In genomic region chr10:97180367-97180763, GRCh38 we compare ENCODE assay signal across 12 cellular contexts. TPM values are rescaled to one million over a fixed set of nuclear protein-coding genes. Genes with fewer than 3 reads are reported as not detected.
"Had no signal": no experiment of that assay in that cellular context is flagged by ENCODE, and none has a peak within 500 bp of the region (broad histone marks: within the 10 kb centered on the region; RNA-seq: fewer than 3 reads in every experiment).

No MANE protein-coding gene starts in this region.

- DNase-seq: activated CD4-positive, alpha-beta T cell treated with anti-CD3 and anti-CD28 coated beads for 4 hours; activated CD8-positive, alpha-beta T cell treated with anti-CD3 and anti-CD28 coated beads for 36 hours; lower lobe of right lung; small intestine; T-helper 1 cell; trophoblast cell had no signal

- H3K4me1 Mint-ChIP-seq: activated T-helper 17 cell treated with anti-CD3 and anti-CD28 coated beads, Interleukin-2, amount 50 U/mL, for 72 hours had no signal

- H3K27ac ChIP-seq: lower lobe of right lung had no signal

- H3K27ac Mint-ChIP-seq: activated CD8-positive, alpha-beta T cell treated with anti-CD3 and anti-CD28 coated beads for 36 hours; activated naive CD4-positive, alpha-beta T cell treated with anti-CD3 and anti-CD28 coated beads, Interleukin-2, amount 50 U/mL, for 24 hours; activated T-helper 17 cell treated with anti-CD3 and anti-CD28 coated beads, Interleukin-2, amount 50 U/mL, for 72 hours; mesothelial cell of epicardium; progenitor cell of endocrine pancreas; stimulated activated memory B cell treated with anti-CD40 and anti-IgM and Interleukin-4, amounts not matched to agents 10 μg/mL and 1 μg/mL and 100 μg/mL, for 72 hours had no signal

- H3K9me3 Mint-ChIP-seq: activated CD8-positive, alpha-beta T cell treated with anti-CD3 and anti-CD28 coated beads for 36 hours; activated naive CD4-positive, alpha-beta T cell treated with anti-CD3 and anti-CD28 coated beads, Interleukin-2, amount 50 U/mL, for 24 hours; activated T-helper 17 cell treated with anti-CD3 and anti-CD28 coated beads, Interleukin-2, amount 50 U/mL, for 72 hours; mesothelial cell of epicardium; stimulated activated memory B cell treated with anti-CD40 and anti-IgM and Interleukin-4, amounts not matched to agents 10 μg/mL and 1 μg/mL and 100 μg/mL, for 72 hours had no signal

- H3K4me3 ChIP-seq: lower lobe of right lung had no signal

- H3K36me3 Mint-ChIP-seq: activated naive CD4-positive, alpha-beta T cell treated with anti-CD3 and anti-CD28 coated beads, Interleukin-2, amount 50 U/mL, for 24 hours; mesothelial cell of epicardium; stimulated activated memory B cell treated with anti-CD40 and anti-IgM and Interleukin-4, amounts not matched to agents 10 μg/mL and 1 μg/mL and 100 μg/mL, for 72 hours had no signal

- H3K36me3 ChIP-seq: lower lobe of right lung had no signal

- H3K4me3 Mint-ChIP-seq: activated CD8-positive, alpha-beta T cell treated with anti-CD3 and anti-CD28 coated beads for 36 hours; activated naive CD4-positive, alpha-beta T cell treated with anti-CD3 and anti-CD28 coated beads, Interleukin-2, amount 50 U/mL, for 24 hours; activated T-helper 17 cell treated with anti-CD3 and anti-CD28 coated beads, Interleukin-2, amount 50 U/mL, for 72 hours; mesothelial cell of epicardium; stimulated activated memory B cell treated with anti-CD40 and anti-IgM and Interleukin-4, amounts not matched to agents 10 μg/mL and 1 μg/mL and 100 μg/mL, for 72 hours had no signal

- ATAC-seq: activated CD8-positive, alpha-beta T cell treated with anti-CD3 and anti-CD28 coated beads for 36 hours; activated T-helper 17 cell treated with anti-CD3 and anti-CD28 coated beads, Interleukin-2, amount 50 U/mL, for 72 hours; lower lobe of right lung; stimulated activated memory B cell treated with anti-CD40 and anti-IgM and Interleukin-4, amounts not matched to agents 10 μg/mL and 1 μg/mL and 100 μg/mL, for 72 hours had no signal

- H3K9me3 ChIP-seq: lower lobe of right lung had no signal

RNA-seq across cellular contexts. Expression of gene SLIT1, which starts 5.4 kb away (rescaled TPM):
- total RNA-seq: dermis microvascular lymphatic vessel endothelial cell had no signal
